In the genomic region with DNA sequence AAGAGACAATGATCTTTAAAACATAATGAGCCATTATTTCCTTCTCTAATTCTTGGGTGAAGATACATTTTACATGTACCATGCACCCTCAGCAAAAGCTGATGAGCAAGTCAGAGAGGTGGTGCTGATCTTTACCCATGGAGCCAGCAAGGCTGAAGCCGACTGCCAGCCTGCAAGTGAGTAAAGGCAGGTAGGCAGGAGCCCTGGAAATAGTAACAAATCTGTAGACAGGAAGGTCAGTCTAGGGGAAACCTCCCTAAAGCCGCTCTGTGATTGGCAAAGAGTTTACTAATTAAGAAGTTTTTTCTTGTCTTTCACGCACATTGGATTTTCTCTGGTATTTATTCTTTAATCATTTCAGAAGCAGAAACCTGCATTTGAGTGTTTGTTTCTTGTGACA, we compare ENCODE assay signal across 20 cellular contexts.
DNase-seq lines count a peak whose midpoint lies in the region; ATAC-seq, FAIRE-seq and TF ChIP-seq lines count a peak whose summit lies in the region.
"Had no signal": no experiment of that assay in that cellular context is flagged by ENCODE, and none has a peak within 500 bp of the region (broad histone marks: within the 10 kb centered on the region; RNA-seq: fewer than 3 reads in every experiment).

No MANE protein-coding gene starts in this region.

- H3K27me3 ChIP-seq in CD4-positive, CD25-positive, alpha-beta regulatory T cell (ENCODE audit: control insufficient read depth, insufficient read depth, low read length), result no peaks in the 10 kb centered on the region
- no peaks in the 10 kb centered on the region for H3K27me3 ChIP-seq in CD4-positive, alpha-beta T cell (ENCODE audit: control insufficient read depth, insufficient read depth, low read length)
- no peaks in the 10 kb centered on the region for H3K27me3 ChIP-seq in lung (ENCODE audit: control insufficient read depth, insufficient read depth)
- H3K27me3 ChIP-seq: BLaER1 had no signal

- POLR2A ChIA-PET in CD4-positive, alpha-beta T cell (lab: Charles Lee), result no interaction called here

- no peaks in the 10 kb centered on the region for H3K27me3 Mint-ChIP-seq in CD4-positive, CD25-positive, alpha-beta regulatory T cell
- no peaks in the 10 kb centered on the region for H3K27me3 Mint-ChIP-seq in CD4-positive, alpha-beta T cell
- no peaks in the 10 kb centered on the region for H3K27me3 Mint-ChIP-seq in activated naive CD8-positive, alpha-beta T cell

- peaks cover 65% of the 10 kb centered on the region for H3K36me3 Mint-ChIP-seq in CD4-positive, CD25-positive, alpha-beta regulatory T cell
- H3K36me3 Mint-ChIP-seq in CD4-positive, alpha-beta T cell (ENCODE audit: low read depth), result peaks cover 84% of the 10 kb centered on the region
- peaks cover 28% of the 10 kb centered on the region for H3K36me3 Mint-ChIP-seq in activated naive CD8-positive, alpha-beta T cell

- H3K27ac Mint-ChIP-seq in CD4-positive, CD25-positive, alpha-beta regulatory T cell, result peak overlapping the region in 2 of 3 donors; percentile 65 to 85
- H3K27ac Mint-ChIP-seq in CD4-positive, alpha-beta T cell, result peak overlapping the region; percentile 35
- H3K27ac Mint-ChIP-seq in activated naive CD8-positive, alpha-beta T cell, result peak overlapping the region; percentile 84
- H3K27ac Mint-ChIP-seq: H9 had no signal

- H3K9me3 ChIP-seq in CD4-positive, CD25-positive, alpha-beta regulatory T cell (ENCODE audit: control insufficient read depth in 2 of 2, low read length in 2 of 2), result no peaks in the 10 kb centered on the region
- no peaks in the 10 kb centered on the region for H3K9me3 ChIP-seq in CD4-positive, alpha-beta T cell (ENCODE audit: control insufficient read depth, low read length)
- peaks cover 0 to 5% of the 10 kb centered on the region in 2 donors for H3K9me3 ChIP-seq in lung (ENCODE audit: control insufficient read depth in 2 of 2, insufficient read depth in 1 of 2, low read length in 1 of 2)
- H3K9me3 ChIP-seq: Caco-2 had no signal

- WGBS in lung, 2 donors, result 65 to 78% methylated on average over 3 of the region's 3 CpGs

- intact Hi-C loops in CD4-positive, alpha-beta T cell (cut with DNase I, micrococcal nuclease), result loop anchor here in 1 of 2 experiments (5.0 kb wide), 1 partner anchor 35 kb away; no protein-coding TSS in a partner anchor

- DNase-seq in CD4-positive, CD25-positive, alpha-beta regulatory T cell, result no peak
- DNase-seq in CD4-positive, alpha-beta T cell, result no peak
- DNase-seq in lung (ENCODE audit: low spot score) (no peak), CD1c-positive myeloid dendritic cell (ENCODE audit: extremely low spot score) (no peak), urothelium cell line (ENCODE audit: low spot score) (no peak)
- DNase-seq in stimulated activated CD4-positive, alpha-beta T cell treated with anti-CD3 and anti-CD28 coated beads, Interleukin-15, amount 100 ng/mL, for 24 hours, result no peak
- DNase-seq in central memory CD4-positive, alpha-beta T cell, result no peak
- DNase-seq: Caco-2, DMS53, H9, Karpas-422, MM.1S, NCI-H1105, NCI-H1694 treated with DMSO at 0.1 percent for 48 hours, NCI-H446 treated with DMSO at 0.1 percent for 48 hours, NCI-H748 treated with DMSO at 0.1 percent for 48 hours, PC-9 had no signal

- peaks cover 75% of the 10 kb centered on the region for H3K36me3 ChIP-seq in CD4-positive, CD25-positive, alpha-beta regulatory T cell (ENCODE audit: control insufficient read depth, insufficient read depth, low read length)
- H3K36me3 ChIP-seq in lung (ENCODE audit: control insufficient read depth in 2 of 2, insufficient read depth in 2 of 2, low read length in 2 of 2), result no peaks in the 10 kb centered on the region

- no peak overlapping the region for H3K4me3 Mint-ChIP-seq in CD4-positive, CD25-positive, alpha-beta regulatory T cell
- no peak overlapping the region for H3K4me3 Mint-ChIP-seq in CD4-positive, alpha-beta T cell
- peak overlapping the region; percentile 13 for H3K4me3 Mint-ChIP-seq in activated naive CD8-positive, alpha-beta T cell
- H3K4me3 Mint-ChIP-seq: H9 had no signal

- no peak for ATAC-seq in CD4-positive, CD25-positive, alpha-beta regulatory T cell (ENCODE audit: low read depth in 2 of 2)
- ATAC-seq in CD4-positive, alpha-beta T cell (ENCODE audit: poor library complexity), result no peak
- peak; percentile 61 for ATAC-seq in lung (ENCODE audit: insufficient read depth, low FRiP score)
- ATAC-seq: HepG2 had no signal

- peaks cover 38% of the 10 kb centered on the region for H3K4me1 ChIP-seq in CD4-positive, CD25-positive, alpha-beta regulatory T cell (ENCODE audit: control insufficient read depth, insufficient read depth, low read length, poor library complexity, severe bottlenecking)
- peaks cover 0 to 3% of the 10 kb centered on the region in 2 donors for H3K4me1 ChIP-seq in lung (ENCODE audit: control insufficient read depth in 2 of 2, insufficient read depth in 2 of 2, low read length in 2 of 2)
- H3K4me1 ChIP-seq: BLaER1, Caco-2 had no signal

- H3K9me3 Mint-ChIP-seq in CD4-positive, CD25-positive, alpha-beta regulatory T cell, result peaks cover 0 to 3% (median 0%) of the 10 kb centered on the region in 7 donors
- H3K9me3 Mint-ChIP-seq in CD4-positive, alpha-beta T cell, result no peaks in the 10 kb centered on the region
- H3K9me3 Mint-ChIP-seq in activated naive CD8-positive, alpha-beta T cell (ENCODE audit: low read depth), result no peaks in the 10 kb centered on the region

- CTCF ChIA-PET in CD4-positive, alpha-beta T cell (lab: Charles Lee), result interaction anchor here (0.6 to 1.3 kb wide), 2 partner anchors 44 to 50 kb away, joined by 3 read pairs; no protein-coding TSS in a partner anchor

- H3K4me3 ChIP-seq in CD4-positive, CD25-positive, alpha-beta regulatory T cell (ENCODE audit: low read depth, low read length), result no peak overlapping the region
- H3K4me3 ChIP-seq in lung, result no peak overlapping the region
- H3K4me3 ChIP-seq: BLaER1, PC-9 had no signal

- no peak for TF ChIP-seq CTCF in CD4-positive, alpha-beta T cell (IDR thresholded peaks at IDR 0.05)
- no peak for TF ChIP-seq CTCF in lung (IDR thresholded peaks at IDR 0.05; ENCODE audit: control extremely low read depth, extremely low read depth)

- H3K4me1 Mint-ChIP-seq in CD4-positive, CD25-positive, alpha-beta regulatory T cell, result peaks cover 51 to 78% (median 63%) of the 10 kb centered on the region in 4 donors
- H3K4me1 Mint-ChIP-seq in CD4-positive, alpha-beta T cell (ENCODE audit: low read depth), result peaks cover 77% of the 10 kb centered on the region
- H3K4me1 Mint-ChIP-seq in activated naive CD8-positive, alpha-beta T cell (ENCODE audit: low read depth), result peaks cover 76% of the 10 kb centered on the region

- no peak for FAIRE-seq in urothelium cell line (lab: Jason Lieb, UNC)
- FAIRE-seq: HepG2 had no signal

- H3K27ac ChIP-seq in CD4-positive, CD25-positive, alpha-beta regulatory T cell (ENCODE audit: insufficient read depth, low read length, poor library complexity, severe bottlenecking), result no peak overlapping the region
- H3K27ac ChIP-seq in CD4-positive, alpha-beta T cell (ENCODE audit: low read depth, low read length), result no peak overlapping the region
- H3K27ac ChIP-seq in lung (ENCODE audit: low read depth in 1 of 2, low read length in 1 of 2), result no peak overlapping the region
- H3K27ac ChIP-seq: BLaER1, PC-9 had no signal
